In the genomic region with DNA sequence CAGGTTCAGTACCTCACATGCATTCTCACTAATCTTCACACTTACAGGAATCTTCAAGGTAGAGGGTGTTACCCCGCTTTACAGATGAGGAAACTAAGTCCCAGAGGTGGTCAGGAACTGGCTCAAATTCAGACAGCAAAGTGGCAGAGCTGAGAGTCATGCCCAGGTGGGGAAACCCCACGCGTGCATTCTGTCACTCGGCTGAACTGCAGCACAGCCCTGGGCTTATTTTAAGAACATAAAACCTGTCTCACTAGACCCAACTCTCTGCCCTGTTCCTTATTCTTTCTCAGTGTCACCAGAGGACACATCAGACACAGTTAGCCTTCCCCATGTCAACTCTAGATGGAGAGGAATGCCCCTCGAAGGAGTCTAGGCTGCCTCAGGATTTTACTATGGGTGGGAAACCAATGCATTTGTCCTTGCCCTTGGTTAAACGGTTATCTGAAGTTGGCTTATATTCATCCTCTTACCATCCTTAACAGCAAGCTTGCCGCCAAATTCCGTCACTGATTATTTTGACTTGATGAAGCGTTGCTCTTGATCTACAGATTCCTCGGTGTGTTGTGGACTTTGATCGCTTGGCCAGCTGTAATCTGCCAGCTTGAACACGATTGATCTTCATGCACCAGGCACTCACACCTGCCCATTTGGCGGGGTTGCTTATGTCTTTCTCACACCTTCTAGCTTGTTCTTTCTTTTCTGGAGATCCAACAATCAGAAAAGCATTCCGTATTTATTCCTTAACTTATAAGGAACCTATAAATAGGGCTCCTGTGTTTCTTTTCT, we compare ENCODE assay signal across 1 cellular context.
TF ChIP-seq lines count a peak whose summit lies in the region.

No MANE protein-coding gene starts in this region.

TF ChIP-seq in HepG2, 621 proteins besides CTCF, POLR2A, EP300 and RAD21 (continued from another document):
- TF ChIP-seq NFIB (CRISPR knock-in tag; IDR thresholded peaks at IDR 0.05; ENCODE audit: borderline replicate concordance) (no peak), ZBTB4 (CRISPR knock-in tag; IDR thresholded peaks at IDR 0.05; ENCODE audit: borderline replicate concordance) (no peak), ISL2 (CRISPR knock-in tag; IDR thresholded peaks at IDR 0.05) (no peak)
